In genomic region chr18:58554404-58554803, GRCh38 we compare ENCODE assay signal across 27 cellular contexts.
DNase-seq lines count a peak whose midpoint lies in the region; ATAC-seq, FAIRE-seq and TF ChIP-seq lines count a peak whose summit lies in the region.
"Had no signal": no experiment of that assay in that cellular context is flagged by ENCODE, and none has a peak within 500 bp of the region (broad histone marks: within the 10 kb centered on the region; RNA-seq: fewer than 3 reads in every experiment).

No MANE protein-coding gene starts in this region.

- no peak overlapping the region for H4K5ac ChIP-seq in H1 (ENCODE audit: insufficient read length, low read depth, low read length)

- FAIRE-seq in H1 (lab: Jason Lieb, UNC), result no peak
- FAIRE-seq: GM18507 had no signal

- H2BK12ac ChIP-seq in H1 (ENCODE audit: low read depth, low read length), result no peak overlapping the region

- H3K27me3 ChIP-seq in cardiac muscle cell (no peaks in the 10 kb centered on the region), Caco-2 (replicated peaks; ENCODE audit: control insufficient read depth, insufficient read depth, low read length) (no peaks in the 10 kb centered on the region), H1 (replicated peaks in 1 of 4; ENCODE audit: control insufficient read depth in 3 of 4, extremely low read depth in 1 of 4, insufficient read depth in 3 of 4, low read length in 3 of 4) (no peaks in the 10 kb centered on the region), gastrocnemius medialis (no peaks in the 10 kb centered on the region)
- H3K27me3 ChIP-seq: BE2C, SJCRH30 had no signal

- no peaks in the 10 kb centered on the region for H3K79me1 ChIP-seq in H1 (ENCODE audit: low read depth, low read length)

- no peak overlapping the region for H2AFZ ChIP-seq in H1 (ENCODE audit: low read length)
- H2AFZ ChIP-seq: GM23248 had no signal

- intact Hi-C loops in left ventricle myocardium superior (cut with micrococcal nuclease) (no loop called here), Caco-2 (cut with micrococcal nuclease; ENCODE audit: unreplicated experiment) (loop anchor here (5.0 kb wide), 1 partner anchor 118 kb away; the partner anchor contains the start of gene MALT1), gastrocnemius medialis (cut with DNase I; ENCODE audit: low total_unique reads) (no loop called here)

- H3K9me3 ChIP-seq in cardiac muscle cell (ENCODE audit: low read depth), result no peaks in the 10 kb centered on the region
- no peaks in the 10 kb centered on the region for H3K9me3 ChIP-seq in Caco-2
- H3K9me3 ChIP-seq in H1 (ENCODE audit: insufficient read depth in 2 of 2, low read depth in 1 of 2, low read length in 1 of 2), result no peaks in the 10 kb centered on the region
- no peaks in the 10 kb centered on the region for H3K9me3 ChIP-seq in gastrocnemius medialis
- H3K9me3 ChIP-seq: BE2C, SJCRH30 had no signal

- CTCF ChIA-PET in Caco-2 (lab: Charles Lee) (no interaction called here), H1 (lab: Charles Lee; ENCODE audit: partially characterized antibody) (interaction anchor here (1.0 to 3.8 kb wide), 3 partner anchors 9 to 212 kb away, joined by 3 to 18 read pairs (median 3); no protein-coding TSS in a partner anchor)

- H3K4me1 ChIP-seq in cardiac muscle cell (ENCODE audit: low read depth), result peaks cover 64% of the 10 kb centered on the region
- peaks cover 36% of the 10 kb centered on the region for H3K4me1 ChIP-seq in Caco-2
- no peaks in the 10 kb centered on the region for H3K4me1 ChIP-seq in H1 (replicated peaks in 1 of 4; ENCODE audit: control insufficient read depth in 3 of 4, insufficient read depth in 4 of 4, low read length in 3 of 4)
- peaks cover 34 to 35% of the 10 kb centered on the region in 2 donors for H3K4me1 ChIP-seq in gastrocnemius medialis
- H3K4me1 ChIP-seq: SJCRH30 had no signal

- TF ChIP-seq RAD21 in H1 (IDR thresholded peaks at IDR 0.05 in 1 of 2, conservative IDR thresholded peaks at IDR 0.05 in 1 of 2; ENCODE audit: low read depth in 2 of 2, low read length in 2 of 2), result no peak

- TF ChIP-seq POLR2A in H1 (IDR thresholded peaks at IDR 0.05; ENCODE audit: control extremely low read depth in 1 of 2, low read depth in 2 of 2, low read length in 2 of 2) (no peak), gastrocnemius medialis (IDR thresholded peaks at IDR 0.05) (no peak)

- H3K36me3 ChIP-seq in cardiac muscle cell (peaks cover 3% of the 10 kb centered on the region), Caco-2 (ENCODE audit: control insufficient read depth, insufficient read depth, low read length) (no peaks in the 10 kb centered on the region), H1 (ENCODE audit: control insufficient read depth in 2 of 4, insufficient read depth in 4 of 4, low read length in 3 of 4) (no peaks in the 10 kb centered on the region), gastrocnemius medialis (no peaks in the 10 kb centered on the region)
- H3K36me3 ChIP-seq: BE2C, SJCRH30 had no signal

- no peak for TF ChIP-seq CTCF in cardiac muscle cell (IDR thresholded peaks at IDR 0.05; ENCODE audit: low read depth, low read length)
- no peak for TF ChIP-seq CTCF in Caco-2 (IDR thresholded peaks at IDR 0.05; ENCODE audit: insufficient read depth in 1 of 2, low read depth in 1 of 2, low read length in 1 of 2, severe bottlenecking in 1 of 2, unreplicated experiment in 1 of 2)
- TF ChIP-seq CTCF in H1 (IDR thresholded peaks at IDR 0.05; ENCODE audit: control extremely low read depth in 1 of 3, insufficient read depth in 1 of 3, low read depth in 1 of 3, low read length in 3 of 3), result no peak
- no peak for TF ChIP-seq CTCF in gastrocnemius medialis (IDR thresholded peaks at IDR 0.05 in 4 of 5, conservative IDR thresholded peaks at IDR 0.05 in 1 of 5)

- peaks cover 6% of the 10 kb centered on the region for H3K36me3 Mint-ChIP-seq in Caco-2 (ENCODE audit: insufficient read depth, unreplicated experiment)

- ATAC-seq in left ventricle myocardium superior (no peak), gastrocnemius medialis (no peak), HG03378 (IDR thresholded peaks at IDR 0.05; ENCODE audit: unreplicated experiment) (no peak)
- ATAC-seq: PC-3, SK-N-SH treated with all-trans-retinoic acid at 6 μM for 48 hours had no signal

- H2BK15ac ChIP-seq in H1 (ENCODE audit: low read length), result no peak overlapping the region

- no peak overlapping the region for H3K23ac ChIP-seq in H1 (ENCODE audit: insufficient read length)

- H3K56ac ChIP-seq in H1 (replicated peaks; ENCODE audit: insufficient read length, low read depth, low read length), result no peak overlapping the region

- H4K20me1 ChIP-seq in H1 (replicated peaks in 1 of 2; ENCODE audit: control insufficient read depth in 1 of 2, insufficient read depth in 2 of 2, low read length in 2 of 2), result no peaks in the 10 kb centered on the region

- H3K4me3 ChIP-seq in cardiac muscle cell, result no peak overlapping the region
- no peak overlapping the region for H3K4me3 ChIP-seq in Caco-2 (ENCODE audit: low read depth, low read length)
- no peak overlapping the region for H3K4me3 ChIP-seq in H1 (ENCODE audit: extremely low read depth in 1 of 4, insufficient read depth in 2 of 4, low read depth in 3 of 4, low read length in 4 of 4)
- no peak overlapping the region for H3K4me3 ChIP-seq in gastrocnemius medialis
- H3K4me3 ChIP-seq: GM23248, SJCRH30 had no signal

- H3K9ac ChIP-seq in H1 (replicated peaks in 1 of 4; ENCODE audit: extremely low read depth in 1 of 4, low read depth in 3 of 4, low read length in 3 of 4), result no peak overlapping the region
- H3K9ac ChIP-seq: GM23248 had no signal

- H2BK20ac ChIP-seq in H1 (ENCODE audit: low read length), result no peak overlapping the region

- H3K18ac ChIP-seq in H1 (ENCODE audit: extremely low read depth, low read length), result no peak overlapping the region

- peak overlapping the region; percentile 89 for H3K27ac Mint-ChIP-seq in Caco-2 (ENCODE audit: unreplicated experiment)
- H3K27ac Mint-ChIP-seq: H9, HFFc6 had no signal

- no peak overlapping the region for H3K4ac ChIP-seq in H1 (replicated peaks; ENCODE audit: insufficient read length, low read depth, low read length)

- H3K27ac ChIP-seq in cardiac muscle cell (peak overlapping the region; percentile 99), H1 (ENCODE audit: low read depth, low read length) (no peak overlapping the region), gastrocnemius medialis (peak overlapping the region; percentile 81 to 93 (median 85))
- H3K27ac ChIP-seq: GM23248, HL-60, SJCRH30 had no signal

- BruUV-seq in Caco-2 (replicated peaks; lab: Mats Ljungman, UMichigan), result no TSS peak

- no peak for TF ChIP-seq EP300 in H1 (IDR thresholded peaks at IDR 0.05; ENCODE audit: borderline replicate concordance in 1 of 2, low read depth in 2 of 2, low read length in 2 of 2)

- H3K4me3 Mint-ChIP-seq in Caco-2 (ENCODE audit: unreplicated experiment), result no peak overlapping the region
- H3K4me3 Mint-ChIP-seq: H9, HFFc6 had no signal

- H3K79me2 ChIP-seq in H1 (ENCODE audit: control insufficient read depth in 1 of 2, insufficient read depth in 2 of 2, low read length in 2 of 2), result no peaks in the 10 kb centered on the region

- DNase-seq in cardiac muscle cell (ENCODE audit: low read depth in 1 of 2, low spot score in 1 of 2) (no peak), left ventricle myocardium superior (no peak), Caco-2 (no peak), H1 (ENCODE audit: low read depth in 1 of 2, low spot score in 2 of 2) (no peak), gastrocnemius medialis (no peak), NCI-H2227 (lab: John Stamatoyannopoulos, UW; ENCODE audit: unreplicated experiment) (no peak), HuH-7 (ENCODE audit: low spot score) (no peak)
- DNase-seq: 8988T; ACHN; BE2C; GM23248; H9; HFFc6; Karpas-422; NCI-H1092 treated with DMSO at 0.1 percent for 48 hours; NCI-H1436; NCI-H187 treated with DMSO at 0.1 percent for 48 hours; NCI-H2171 treated with DMSO at 0.1 percent for 48 hours; NCI-H526; NCI-H82; NK-92 treated with Interleukin-12 subunit alpha and Interleukin-12 subunit beta, amount 100 ng/mL, for 24 hours; PC-3; SJCRH30 had no signal

- H3K23me2 ChIP-seq in H1 (ENCODE audit: low read depth, low read length), result peaks cover 8% of the 10 kb centered on the region; the same call in 1 of the 2 replicates

- no peaks in the 10 kb centered on the region for H3K9me3 Mint-ChIP-seq in Caco-2 (ENCODE audit: unreplicated experiment)
- H3K9me3 Mint-ChIP-seq: H9, HFFc6 had no signal

- no peak overlapping the region for H4K91ac ChIP-seq in H1 (replicated peaks; ENCODE audit: insufficient read length, low read length)

- 93% methylated on average over 5 of the region's 5 CpGs; no CpG with 5 or more reads in 1 of the 2 experiments for WGBS in H1 (ENCODE audit: extremely low coverage in 1 of 2, insufficient coverage in 1 of 2, insufficient read length in 1 of 2, insufficient replicate concordance in 2 of 2, low coverage in 1 of 2, low lambda C conversion rate in 2 of 2, missing lambda C conversion rate in 1 of 2), 2 experiments

- no peak overlapping the region for H3K4me2 ChIP-seq in H1 (ENCODE audit: insufficient read depth in 1 of 2, low read depth in 2 of 2, low read length in 2 of 2)

- no peak overlapping the region for H3K14ac ChIP-seq in H1 (ENCODE audit: insufficient read length)

- no peak overlapping the region for H4K8ac ChIP-seq in H1 (ENCODE audit: extremely low read depth, insufficient read depth, low read length)

- H3K27me3 Mint-ChIP-seq in Caco-2 (ENCODE audit: insufficient read depth, unreplicated experiment), result no peaks in the 10 kb centered on the region

- POLR2A ChIA-PET in Caco-2 (lab: Charles Lee), result no interaction called here
- POLR2A ChIA-PET in H1 (lab: Charles Lee; ENCODE audit: partially characterized antibody), result interaction anchor here (1.2 kb wide), 1 partner anchor 9 kb away, joined by 4 read pairs; no protein-coding TSS in a partner anchor

- peaks cover 33% of the 10 kb centered on the region for H3K4me1 Mint-ChIP-seq in Caco-2 (ENCODE audit: low read depth, unreplicated experiment)

- H2BK120ac ChIP-seq in H1 (replicated peaks; ENCODE audit: low read depth, low read length), result no peak overlapping the region

- 0 out of 2 replicates have a peak overlapping the region, but pooled peaks have one; percentile 60 for H2BK5ac ChIP-seq in H1 (ENCODE audit: low read depth, low read length)

- no peak overlapping the region for H2AK5ac ChIP-seq in H1 (ENCODE audit: low read depth, low read length)

- in situ Hi-C loops in gastrocnemius medialis (cut with MboI; ENCODE audit: low sequenced_read_pairs in 4 of 4), result no loop called here

TF ChIP-seq in H1, 55 proteins besides CTCF, POLR2A, EP300 and RAD21 (continues in another document):
- TF ChIP-seq YY1 (IDR thresholded peaks at IDR 0.05; ENCODE audit: low read depth, low read length) (no peak), JUN (IDR thresholded peaks at IDR 0.05; ENCODE audit: low read depth, low read length) (no peak), MAFK (IDR thresholded peaks at IDR 0.05; ENCODE audit: low read depth, low read length) (no peak), JUND (IDR thresholded peaks at IDR 0.05; ENCODE audit: low read length) (no peak)
- TF ChIP-seq, protein P1, sequence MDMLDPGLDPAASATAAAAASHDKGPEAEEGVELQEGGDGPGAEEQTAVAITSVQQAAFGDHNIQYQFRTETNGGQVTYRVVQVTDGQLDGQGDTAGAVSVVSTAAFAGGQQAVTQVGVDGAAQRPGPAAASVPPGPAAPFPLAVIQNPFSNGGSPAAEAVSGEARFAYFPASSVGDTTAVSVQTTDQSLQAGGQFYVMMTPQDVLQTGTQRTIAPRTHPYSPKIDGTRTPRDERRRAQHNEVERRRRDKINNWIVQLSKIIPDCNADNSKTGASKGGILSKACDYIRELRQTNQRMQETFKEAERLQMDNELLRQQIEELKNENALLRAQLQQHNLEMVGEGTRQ (IDR thresholded peaks at IDR 0.05; ENCODE audit: low read length), result no peak
